In genomic region chr16:77600555-77600954, GRCh38 we compare ENCODE assay signal across 15 cellular contexts.
"Had no signal": no experiment of that assay in that cellular context is flagged by ENCODE, and none has a peak within 500 bp of the region (broad histone marks: within the 10 kb centered on the region; RNA-seq: fewer than 3 reads in every experiment).

No MANE protein-coding gene starts in this region.

- H3K4me1 ChIP-seq: stomach, testis, thyroid gland, tibial artery, tibial nerve, transverse colon, uterus, vagina had no signal

- H3K27ac ChIP-seq: stomach, suprapubic skin, testis, thoracic aorta, thyroid gland, tibial artery, tibial nerve, transverse colon, upper lobe of left lung, upper lobe of right lung, uterus, vagina had no signal

- H3K9me3 ChIP-seq: testis, thyroid gland, transverse colon, upper lobe of right lung, uterus, vagina had no signal

- ATAC-seq: stimulated activated effector memory CD8-positive, alpha-beta T cell treated with anti-CD3 and anti-CD28 coated beads, Interleukin-12 subunit alpha, Interleukin-12 subunit beta, amount 100 ng/mL, for 72 hours; stimulated activated memory B cell treated with anti-CD40 and anti-IgM and Interleukin-4, amounts not matched to agents 10 μg/mL and 1 μg/mL and 100 μg/mL, for 72 hours; stimulated activated naive CD8-positive, alpha-beta T cell treated with anti-CD3 and anti-CD28 coated beads, Interleukin-15, amount 100 ng/mL, for 72 hours had no signal

- H3K36me3 ChIP-seq: stomach, suprapubic skin, thoracic aorta, thyroid gland, tibial artery, tibial nerve, transverse colon, upper lobe of left lung, upper lobe of right lung, uterus, vagina had no signal

- H3K4me3 ChIP-seq: stomach, suprapubic skin, testis, thoracic aorta, thyroid gland, tibial artery, tibial nerve, transverse colon, upper lobe of left lung, upper lobe of right lung, uterus, vagina had no signal
